Comparison of ENCODE assay signal across 8 cellular contexts in genomic region chr14:93219103-93219726, GRCh38. TPM values are rescaled to one million over a fixed set of nuclear protein-coding genes. Genes with fewer than 3 reads are reported as not detected.
DNase-seq lines count a peak whose midpoint lies in the region; ATAC-seq and TF ChIP-seq lines count a peak whose summit lies in the region.

No MANE protein-coding gene starts in this region.

- H3K27me3 ChIP-seq in body of pancreas (no peaks in the 10 kb centered on the region), left lung (no peaks in the 10 kb centered on the region), uterus (no peaks in the 10 kb centered on the region)

- no peak overlapping the region for H3K4me3 Mint-ChIP-seq in CD14-positive monocyte

- H3K36me3 Mint-ChIP-seq in CD14-positive monocyte: peaks cover 67 to 86% of the 10 kb centered on the region in 2 donors

- H3K4me1 ChIP-seq in body of pancreas: peaks cover 5% of the 10 kb centered on the region
- no peaks in the 10 kb centered on the region for H3K4me1 ChIP-seq in left lung
- H3K4me1 ChIP-seq in uterus: no peaks in the 10 kb centered on the region

- H3K27ac ChIP-seq in body of pancreas: no peak overlapping the region
- no peak overlapping the region for H3K27ac ChIP-seq in left lung
- no peak overlapping the region for H3K27ac ChIP-seq in uterus

- intact Hi-C loops in CD14-positive monocyte (cut with micrococcal nuclease) (no loop called here), body of pancreas (cut with DNase I) (no loop called here), left lung (cut with DNase I) (no loop called here), uterus (cut with DNase I; ENCODE audit: low total_unique reads) (no loop called here)

- H3K4me3 ChIP-seq in body of pancreas (no peak overlapping the region), left lung (no peak overlapping the region), uterus (no peak overlapping the region)

- H3K4me1 Mint-ChIP-seq in CD14-positive monocyte: no peaks in the 10 kb centered on the region

- no peaks in the 10 kb centered on the region for H3K27me3 Mint-ChIP-seq in CD14-positive monocyte (ENCODE audit: low read depth in 3 of 3)

- H3K36me3 ChIP-seq in body of pancreas (replicated peaks in 1 of 2; ENCODE audit: insufficient read depth in 1 of 2, low read depth in 2 of 2) (peaks cover 7 to 13% of the 10 kb centered on the region in 2 donors), left lung (peaks cover 0 to 100% of the 10 kb centered on the region in 2 donors), uterus (no peaks in the 10 kb centered on the region)

- H3K27ac Mint-ChIP-seq in CD14-positive monocyte: no peak overlapping the region

- H3K9me3 Mint-ChIP-seq in CD14-positive monocyte: peaks cover 0 to 1% (median 0%) of the 10 kb centered on the region in 7 donors

- ATAC-seq in GM18520 (IDR thresholded peaks at IDR 0.05; ENCODE audit: unreplicated experiment) (peak; percentile 65), body of pancreas (no peak), left lung (peak; percentile 85)

- TF ChIP-seq CTCF in CD14-positive monocyte (IDR thresholded peaks at IDR 0.05) (peak; percentile 47), body of pancreas (IDR thresholded peaks at IDR 0.05) (peak; percentile 8 to 70 (median 60)), left lung (IDR thresholded peaks at IDR 0.05) (no peak), uterus (IDR thresholded peaks at IDR 0.05) (peak in 2 of 4 experiments; percentile 14 to 24)

- DNase-seq in CD14-positive monocyte (ENCODE audit: low spot score) (no peak), Kasumi-1 (lab: John Stamatoyannopoulos, UW) (peak; percentile 70 to 72), RPMI8226 (peak; percentile 50), body of pancreas (peak; percentile 62 to 81 (median 72)), left lung (peak in 1 of 2 donors; percentile 38), uterus (no peak), hippocampal formation (lab: John Stamatoyannopoulos, UW) (no peak)

- 29 to 32% methylated on average over 3 of the region's 3 CpGs for WGBS in body of pancreas, 2 donors

- TF ChIP-seq POLR2A in body of pancreas (IDR thresholded peaks at IDR 0.05) (no peak), uterus (IDR thresholded peaks at IDR 0.05) (no peak)

- no peaks in the 10 kb centered on the region for H3K9me3 ChIP-seq in body of pancreas
- H3K9me3 ChIP-seq in left lung: no peaks in the 10 kb centered on the region
- H3K9me3 ChIP-seq in uterus: no peaks in the 10 kb centered on the region

RNA-seq across cellular contexts. Expression of gene UBR7, which starts 12.2 kb away (rescaled TPM):
- polyA plus RNA-seq in CD14-positive monocyte: 10 to 100 TPM; 14.0 to 16.7 TPM
- total RNA-seq in body of pancreas (10 to 100 TPM in 1 of 2 donors, 1 to 10 TPM in 1; 4.9 to 17.4 TPM), left lung (10 to 100 TPM; 19.4 to 21.2 TPM), uterus (10 to 100 TPM; 15.6 to 55.2 (median 33.1) TPM)

RNA-seq across cellular contexts. Expression of gene GON7, which starts 12.3 kb away (rescaled TPM):
- polyA plus RNA-seq in CD14-positive monocyte: 10 to 100 TPM; 22.7 to 24.0 TPM
- total RNA-seq in body of pancreas: 10 to 100 TPM in 1 of 2 donors, 1 to 10 TPM in 1; 6.5 to 11.2 TPM
- total RNA-seq in left lung: 10 to 100 TPM; 12.2 to 12.9 TPM
- total RNA-seq in uterus: 10 to 100 TPM in 2 of 4 donors, 1 to 10 TPM in 1, under 1 TPM in 1; 0.51 to 16.7 (median 11.8) TPM

RNA-seq across cellular contexts. Expression of gene LYSET, which starts 34.1 kb away (rescaled TPM):
- polyA plus RNA-seq in CD14-positive monocyte: 10 to 100 TPM; 36.9 to 43.3 TPM
- total RNA-seq in body of pancreas (1 to 10 TPM in 1 of 2 donors, under 1 TPM in 1; 0.66 to 5.4 TPM), left lung (10 to 100 TPM; 29.1 to 42.7 TPM), uterus (10 to 100 TPM in 2 of 4 donors, 1 to 10 TPM in 1, under 1 TPM in 1; 0.51 to 21.8 (median 14.4) TPM)

RNA-seq across cellular contexts. Expression of gene MOAP1, which starts 34.5 kb away (rescaled TPM):
- 10 to 100 TPM; 22.5 to 22.6 TPM for polyA plus RNA-seq in CD14-positive monocyte
- total RNA-seq in body of pancreas (10 to 100 TPM; 10.2 to 17.9 TPM), left lung (10 to 100 TPM; 20.3 to 28.9 TPM), uterus (10 to 100 TPM; 14.6 to 37.1 (median 20.4) TPM)

Comparison
In these comparisons a context has a peak if more than half of its experiments do, and no peak if none do; other contexts are left out.
1. DNase-seq: peak in Kasumi-1 (2 of 2), RPMI8226 (single experiment) and body of pancreas (4 of 4); none in CD14-positive monocyte (single experiment), uterus (0 of 2) and hippocampal formation (0 of 2).
2. CTCF ChIP-seq: peak in CD14-positive monocyte (single experiment) and body of pancreas (7 of 7); none in left lung (0 of 2).